8 cellular contexts compared by ENCODE assay signal in the genomic region with DNA sequence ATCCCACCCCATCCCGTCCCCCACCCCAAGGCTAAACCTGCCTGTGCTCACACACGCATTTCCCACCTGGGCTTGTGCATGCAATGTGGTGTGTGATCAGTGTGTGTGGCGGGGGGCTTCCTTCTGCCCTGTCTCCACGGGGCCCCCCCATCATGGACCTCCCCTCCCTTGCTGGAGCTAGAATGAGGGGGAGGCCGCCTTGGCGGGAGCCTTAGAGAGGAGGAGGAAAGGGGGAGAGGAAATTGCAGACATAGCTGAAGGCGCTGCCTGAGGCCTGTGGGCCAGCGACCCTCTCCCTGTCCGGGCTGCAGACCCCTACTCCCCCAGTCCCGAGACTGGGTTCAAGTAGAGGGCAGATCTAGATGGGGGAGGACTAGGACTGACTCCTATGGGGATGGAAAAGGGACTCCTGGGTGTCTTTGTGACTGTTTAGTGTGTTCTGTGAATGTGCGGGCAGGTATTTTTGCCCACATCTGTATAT. TPM values are rescaled to one million over a fixed set of nuclear protein-coding genes. Genes with fewer than 3 reads are reported as not detected.
DNase-seq lines count a peak whose midpoint lies in the region; ATAC-seq and TF ChIP-seq lines count a peak whose summit lies in the region.
"Had no signal": no experiment of that assay in that cellular context is flagged by ENCODE, and none has a peak within 500 bp of the region (broad histone marks: within the 10 kb centered on the region; RNA-seq: fewer than 3 reads in every experiment).

No MANE protein-coding gene starts in this region.

- TF ChIP-seq POLR2A in HCT116 (IDR thresholded peaks at IDR 0.05; ENCODE audit: borderline replicate concordance, extremely low read depth, insufficient read depth, insufficient read length), result no peak
- TF ChIP-seq POLR2A in spleen (IDR thresholded peaks at IDR 0.05), result no peak

- CTCF ChIA-PET in HCT116 (lab: Charles Lee), result interaction anchor here (1.7 kb wide), 1 partner anchor 24 kb away, joined by 5 read pairs; no protein-coding TSS in a partner anchor
- CTCF ChIA-PET in activated B cell treated with CpG ODN at 0.5 μM for 24 hours (lab: Charles Lee), result interaction anchor here (0.7 to 1.5 kb wide), 2 partner anchors 24 to 45 kb away, joined by 3 read pairs; no protein-coding TSS in a partner anchor

- peaks cover 11% of the 10 kb centered on the region; the same call in 1 of the 2 replicates for H3K79me2 ChIP-seq in HCT116 (ENCODE audit: insufficient read depth, low read length)

- DNase-seq in HCT116 (ENCODE audit: low read depth, low spot score) (no peak), activated B cell treated with CpG ODN at 0.5 μM for 24 hours (no peak), spleen (no peak), NCI-H446 treated with DMSO at 0.1 percent for 48 hours (lab: John Stamatoyannopoulos, UW) (no peak)
- DNase-seq: NCI-H1436 had no signal

- no peaks in the 10 kb centered on the region for H3K9me2 ChIP-seq in HCT116 (ENCODE audit: insufficient read depth)

- H3K4me1 ChIP-seq in HCT116 (ENCODE audit: control insufficient read depth in 1 of 2, insufficient read depth in 2 of 2, low read length in 2 of 2), result peaks cover 26 to 73% of the 10 kb centered on the region in 2 experiments
- peaks cover 19 to 79% (median 57%) of the 10 kb centered on the region in 6 donors for H3K4me1 ChIP-seq in spleen

- peaks cover 18% of the 10 kb centered on the region for H3K27me3 Mint-ChIP-seq in activated B cell treated with CpG ODN at 0.5 μM for 24 hours

- intact Hi-C loops in HCT116 (cut with micrococcal nuclease), result no loop called here
- intact Hi-C loops in activated B cell treated with CpG ODN at 0.5 μM for 24 hours (cut with micrococcal nuclease), result no loop called here
- intact Hi-C loops in spleen (cut with DNase I; ENCODE audit: low total_unique reads), result no loop called here

- H3K4me3 Mint-ChIP-seq in activated B cell treated with CpG ODN at 0.5 μM for 24 hours, result peak overlapping the region; percentile 76

- BruUV-seq in HCT116 (replicated peaks; lab: Mats Ljungman, UMichigan), result no TSS peak

- H3K36me3 ChIP-seq in HCT116 (ENCODE audit: control insufficient read depth in 1 of 2, insufficient read depth in 2 of 2, low read length in 2 of 2), result no peaks in the 10 kb centered on the region
- H3K36me3 ChIP-seq in spleen, result peaks cover 0 to 7% (median 0%) of the 10 kb centered on the region in 6 donors

- no peaks in the 10 kb centered on the region for H4K20me1 ChIP-seq in HCT116 (ENCODE audit: insufficient read depth)

- TF ChIP-seq CTCF in HCT116 (IDR thresholded peaks at IDR 0.05 in 2 of 3, conservative IDR thresholded peaks at IDR 0.05 in 1 of 3; ENCODE audit: borderline replicate concordance in 1 of 3, insufficient read depth in 1 of 3, low read depth in 2 of 3, low read length in 2 of 3) (no peak), activated B cell treated with CpG ODN at 0.5 μM for 24 hours (IDR thresholded peaks at IDR 0.05) (no peak), spleen (IDR thresholded peaks at IDR 0.05 in 8 of 11, conservative IDR thresholded peaks at IDR 0.05 in 3 of 11) (no peak)

- H3K27me3 ChIP-seq in HCT116 (ENCODE audit: insufficient read depth, low read length), result no peaks in the 10 kb centered on the region
- peaks cover 0 to 54% (median 0%) of the 10 kb centered on the region in 7 donors for H3K27me3 ChIP-seq in spleen (replicated peaks in 1 of 7)

- H2AFZ ChIP-seq in HCT116 (ENCODE audit: low read depth, low read length, poor library complexity, severe bottlenecking), result no peak overlapping the region

- RAD21 ChIA-PET in HCT116 (lab: Charles Lee; ENCODE audit: low non-redundant PET in 1 of 2, low total read pairs in 2 of 2, uncharacterized antibody in 2 of 2, unreplicated experiment in 2 of 2), result no interaction called here

- ATAC-seq in HCT116, result no peak
- ATAC-seq in activated B cell treated with CpG ODN at 0.5 μM for 24 hours (ENCODE audit: low read depth), result no peak
- ATAC-seq in GM19035 (IDR thresholded peaks at IDR 0.05; ENCODE audit: unreplicated experiment), result no peak
- no peak for ATAC-seq in HG03045 (IDR thresholded peaks at IDR 0.05; ENCODE audit: unreplicated experiment)

- peaks cover 32% of the 10 kb centered on the region for H3K4me1 Mint-ChIP-seq in activated B cell treated with CpG ODN at 0.5 μM for 24 hours

- H3K9ac ChIP-seq in HCT116 (ENCODE audit: low read length), result no peak overlapping the region

- H3K4me3 ChIP-seq in HCT116 (replicated peaks in 1 of 2; ENCODE audit: low read depth in 1 of 2, low read length in 2 of 2), result peak overlapping the region in 1 of 2 experiments; percentile 69; a peak in 2 of 4 replicates
- H3K4me3 ChIP-seq in iPS-11a (ENCODE audit: low read depth, low read length), result peak overlapping the region; percentile 17
- peak overlapping the region in 5 of 8 donors; percentile 62 to 91 (median 74) for H3K4me3 ChIP-seq in spleen

- H3K27ac ChIP-seq in HCT116 (ENCODE audit: low read depth, low read length) (no peak overlapping the region; the same call in 1 of the 2 replicates), spleen (peak overlapping the region; percentile 62 to 90 (median 84))

- no peaks in the 10 kb centered on the region for H3K9me3 Mint-ChIP-seq in activated B cell treated with CpG ODN at 0.5 μM for 24 hours

- whole genome bisulfite sequencing in spleen, 5 donors, result 17 to 25% (median 22%) methylated on average over 7 to 11 of the region's 11 CpGs

- H3K36me3 Mint-ChIP-seq in activated B cell treated with CpG ODN at 0.5 μM for 24 hours (ENCODE audit: low read depth), result no peaks in the 10 kb centered on the region

- POLR2A ChIA-PET in HCT116 (lab: Charles Lee) (interaction anchor here (0.7 to 3.3 kb wide), 2 partner anchors 77 to 150 kb away, joined by 6 to 12 read pairs; no protein-coding TSS in a partner anchor), activated B cell treated with CpG ODN at 0.5 μM for 24 hours (lab: Charles Lee) (interaction anchor here (0.7 to 2.9 kb wide), 6 partner anchors 18 to 1241 kb away, joined by 4 to 10 read pairs (median 5); partner anchors contain the start of genes OSCP1 and SH3D21)

- no peak overlapping the region for H3K27ac Mint-ChIP-seq in activated B cell treated with CpG ODN at 0.5 μM for 24 hours

- H3K9me3 ChIP-seq in HCT116 (ENCODE audit: control insufficient read depth in 1 of 2, insufficient read depth in 1 of 2, low read depth in 1 of 2, low read length in 2 of 2), result no peaks in the 10 kb centered on the region
- H3K9me3 ChIP-seq in spleen, result no peaks in the 10 kb centered on the region

- H3K4me2 ChIP-seq in HCT116 (ENCODE audit: low read length), result peak overlapping the region; percentile 87

- TF ChIP-seq RAD21 in HCT116 (IDR thresholded peaks at IDR 0.05; ENCODE audit: low read depth), result no peak

TF ChIP-seq in HCT116, 20 proteins besides CTCF, POLR2A, EP300 and RAD21 (continues in another document):
- TF ChIP-seq EZH2 (IDR thresholded peaks at IDR 0.05) (no peak), EGR1 (IDR thresholded peaks at IDR 0.05; ENCODE audit: low read depth) (no peak), CEBPB (IDR thresholded peaks at IDR 0.05; ENCODE audit: low read depth) (no peak), YY1 (IDR thresholded peaks at IDR 0.05; ENCODE audit: extremely low read depth, insufficient replicate concordance, low read depth, low read length) (no peak), ZBTB33 (IDR thresholded peaks at IDR 0.05; ENCODE audit: extremely low read depth, insufficient replicate concordance, low read length) (no peak), ELF1 (IDR thresholded peaks at IDR 0.05; ENCODE audit: borderline replicate concordance, low read depth) (no peak), ZNF274 (IDR thresholded peaks at IDR 0.05; ENCODE audit: low read depth, low read length) (no peak), POLR2AphosphoS5 (IDR thresholded peaks at IDR 0.05; ENCODE audit: low read depth, low read length) (no peak)
- TF ChIP-seq, protein P1, sequence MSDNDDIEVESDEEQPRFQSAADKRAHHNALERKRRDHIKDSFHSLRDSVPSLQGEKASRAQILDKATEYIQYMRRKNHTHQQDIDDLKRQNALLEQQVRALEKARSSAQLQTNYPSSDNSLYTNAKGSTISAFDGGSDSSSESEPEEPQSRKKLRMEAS (IDR thresholded peaks at IDR 0.05), result no peak

RNA-seq across cellular contexts. Expression of gene EVA1B, which starts 0.9 kb away (rescaled TPM):
- total RNA-seq in HCT116 (2021; ENCODE audit: unreplicated experiment) (25.1 TPM), activated B cell treated with CpG ODN at 0.5 μM for 24 hours (1.2 and 1.3 TPM in 2 replicates), spleen (10 to 100 TPM; 31.1 to 77.4 (median 43.7) TPM)
- polyA plus RNA-seq in HCT116 (2012), result 31.1 and 33.3 TPM in 2 replicates
- polyA plus RNA-seq in spleen, result 10 to 100 TPM; 17.2 to 45.1 (median 37.4) TPM

RNA-seq across cellular contexts. Expression of gene SH3D21, which starts 18.2 kb away (rescaled TPM):
- total RNA-seq in HCT116 (2021; ENCODE audit: unreplicated experiment) (9.3 TPM), activated B cell treated with CpG ODN at 0.5 μM for 24 hours (9.9 and 11.5 TPM in 2 replicates), spleen (1 to 10 TPM; 1.7 to 9.4 (median 7.2) TPM)
- 5.4 and 6.9 TPM in 2 replicates for polyA plus RNA-seq in HCT116 (2012)
- 1 to 10 TPM; 1.7 to 5.1 (median 1.9) TPM for polyA plus RNA-seq in spleen

Comparison
In these comparisons a context has a peak if more than half of its experiments do, and no peak if none do; other contexts are left out.
1. RNA of gene EVA1B, which starts 0.9 kb away (total RNA-seq): 31.1 to 77.4 TPM in spleen and 25.1 TPM in HCT116 (single experiment); 1.2 to 1.3 TPM in activated B cell treated with CpG ODN at 0.5 μM for 24 hours; every median in the first group is over 10 times any median in the second.